In the genomic region with DNA sequence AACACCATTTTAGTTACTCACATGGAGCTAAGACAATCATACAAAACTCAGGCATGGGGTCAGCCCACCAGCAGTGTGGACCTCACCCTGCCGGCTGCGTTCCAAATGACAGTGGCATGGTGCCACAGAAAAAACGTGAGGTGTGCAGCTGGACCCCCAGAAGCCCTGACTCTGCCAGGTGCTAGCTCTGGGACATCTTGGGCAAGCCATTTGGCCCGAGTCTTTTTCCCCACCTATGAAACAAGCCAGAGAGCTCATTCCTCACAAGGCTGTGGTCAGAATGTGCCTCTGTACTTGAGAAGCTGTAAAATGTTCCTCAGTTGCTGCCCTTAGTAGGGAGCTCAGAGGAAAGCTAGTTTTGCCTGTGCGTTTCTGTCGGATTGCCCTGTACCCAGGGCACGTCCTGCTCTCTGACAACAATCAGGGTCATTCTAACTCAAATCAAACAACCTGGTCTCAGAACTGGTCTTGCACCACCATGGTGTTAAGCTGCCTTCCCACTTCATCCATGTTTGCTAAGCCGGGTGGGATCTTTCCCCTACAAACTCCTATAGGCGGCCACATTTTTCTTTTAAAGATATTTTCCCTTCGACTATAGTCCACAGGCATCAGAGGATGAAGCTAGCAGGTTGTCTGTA, we compare ENCODE assay signal across 12 cellular contexts. TPM values are rescaled to one million over a fixed set of nuclear protein-coding genes. Genes with fewer than 3 reads are reported as not detected.
DNase-seq lines count a peak whose midpoint lies in the region; ATAC-seq and TF ChIP-seq lines count a peak whose summit lies in the region.
"Had no signal": no experiment of that assay in that cellular context is flagged by ENCODE, and none has a peak within 500 bp of the region (broad histone marks: within the 10 kb centered on the region; RNA-seq: fewer than 3 reads in every experiment).

No MANE protein-coding gene starts in this region.

- H3K4me3 Mint-ChIP-seq in activated CD4-positive, alpha-beta T cell treated with anti-CD3 and anti-CD28 coated beads for 36 hours = no peak overlapping the region
- peak overlapping the region; percentile 34 to 83 (median 81) for H3K4me3 Mint-ChIP-seq in immature natural killer cell

- DNase-seq in activated CD4-positive, alpha-beta T cell treated with anti-CD3 and anti-CD28 coated beads for 36 hours = no peak
- no peak for DNase-seq in activated CD4-positive, alpha-beta T cell treated with anti-CD3 and anti-CD28 coated beads for 48 hours
- DNase-seq in SJCRH30 = no peak
- DNase-seq in immature natural killer cell = no peak
- DNase-seq in spleen = no peak
- no peak for DNase-seq in H4 (ENCODE audit: low spot score)
- no peak for DNase-seq in activated CD4-positive, CD25-positive, alpha-beta regulatory T cell (lab: John Stamatoyannopoulos, UW)
- DNase-seq: H7, NCI-H2029, SHP77 had no signal

- H3K9me3 ChIP-seq in SJCRH30 (replicated peaks) = no peaks in the 10 kb centered on the region
- no peaks in the 10 kb centered on the region for H3K9me3 ChIP-seq in spleen

- intact Hi-C loops in activated CD4-positive, alpha-beta T cell treated with anti-CD3 and anti-CD28 coated beads for 36 hours (cut with DNase I, micrococcal nuclease) = no loop called here
- intact Hi-C loops in spleen (cut with DNase I; ENCODE audit: low total_unique reads) = no loop called here

- 65 to 71% (median 69%) methylated on average over 9 to 10 of the region's 10 CpGs for WGBS in spleen, 5 donors

- H3K4me3 ChIP-seq in SJCRH30 (no peak overlapping the region), spleen (no peak overlapping the region)

- H3K4me1 Mint-ChIP-seq in activated CD4-positive, alpha-beta T cell treated with anti-CD3 and anti-CD28 coated beads for 36 hours = peaks cover 40% of the 10 kb centered on the region
- H3K4me1 Mint-ChIP-seq in immature natural killer cell = peaks cover 69 to 72% of the 10 kb centered on the region in 2 donors

- POLR2A ChIA-PET in activated CD4-positive, alpha-beta T cell treated with anti-CD3 and anti-CD28 coated beads for 36 hours (lab: Charles Lee) = no interaction called here

- CTCF ChIA-PET in activated CD4-positive, alpha-beta T cell treated with anti-CD3 and anti-CD28 coated beads for 36 hours (lab: Charles Lee) = interaction anchor here (0.9 to 2.7 kb wide), 4 partner anchors 8 to 91 kb away, joined by 3 to 9 read pairs (median 4); no protein-coding TSS in a partner anchor

- H3K27me3 ChIP-seq in SJCRH30 (no peaks in the 10 kb centered on the region), spleen (replicated peaks in 1 of 7) (no peaks in the 10 kb centered on the region)

- TF ChIP-seq POLR2A in spleen (IDR thresholded peaks at IDR 0.05) = no peak

- no peaks in the 10 kb centered on the region for H3K27me3 Mint-ChIP-seq in activated CD4-positive, alpha-beta T cell treated with anti-CD3 and anti-CD28 coated beads for 36 hours
- peaks cover 0 to under 1% (median 0%) of the 10 kb centered on the region in 3 donors for H3K27me3 Mint-ChIP-seq in immature natural killer cell (ENCODE audit: low read depth in 3 of 3)

- peak overlapping the region; percentile 39 for H3K27ac Mint-ChIP-seq in activated CD4-positive, alpha-beta T cell treated with anti-CD3 and anti-CD28 coated beads for 36 hours
- H3K27ac Mint-ChIP-seq in immature natural killer cell = peak overlapping the region; percentile 61 to 97 (median 92)

- ATAC-seq in activated CD4-positive, alpha-beta T cell treated with anti-CD3 and anti-CD28 coated beads for 36 hours = no peak
- ATAC-seq in HG02610 (IDR thresholded peaks at IDR 0.05; ENCODE audit: unreplicated experiment) = no peak

- H3K9me3 Mint-ChIP-seq in activated CD4-positive, alpha-beta T cell treated with anti-CD3 and anti-CD28 coated beads for 36 hours (ENCODE audit: low read depth) = no peaks in the 10 kb centered on the region
- no peaks in the 10 kb centered on the region for H3K9me3 Mint-ChIP-seq in immature natural killer cell

- no peaks in the 10 kb centered on the region for H3K36me3 Mint-ChIP-seq in activated CD4-positive, alpha-beta T cell treated with anti-CD3 and anti-CD28 coated beads for 36 hours (ENCODE audit: low read depth)
- H3K36me3 Mint-ChIP-seq in immature natural killer cell = peaks cover 0 to 4% (median 0%) of the 10 kb centered on the region in 3 donors

- H3K36me3 ChIP-seq in SJCRH30 (no peaks in the 10 kb centered on the region), spleen (no peaks in the 10 kb centered on the region)

- TF ChIP-seq CTCF in spleen (IDR thresholded peaks at IDR 0.05 in 8 of 11, conservative IDR thresholded peaks at IDR 0.05 in 3 of 11) = no peak

- peaks cover 48% of the 10 kb centered on the region for H3K4me1 ChIP-seq in SJCRH30
- peaks cover 32 to 59% (median 50%) of the 10 kb centered on the region in 6 donors for H3K4me1 ChIP-seq in spleen

- H3K27ac ChIP-seq in SJCRH30 = peak overlapping the region; percentile 97
- peak overlapping the region in 7 of 8 donors; percentile 4 to 64 (median 55) for H3K27ac ChIP-seq in spleen

RNA-seq across cellular contexts. Expression of gene LIPC, which starts 44.9 kb away (rescaled TPM):
- under 1 TPM; 0.30 to 0.50 TPM for total RNA-seq in activated CD4-positive, alpha-beta T cell treated with anti-CD3 and anti-CD28 coated beads for 36 hours
- total RNA-seq in SJCRH30 (2014; rRNA removed; shearing (Covaris generic)) = 0.35 and 1.2 TPM in 2 replicates
- polyA plus RNA-seq in immature natural killer cell (1 to 10 TPM; 2.4 to 6.8 (median 2.8) TPM), spleen (under 1 TPM; 0.47 to 0.70 (median 0.48) TPM)
- total RNA-seq in spleen = 1 to 10 TPM in 6 of 7 donors, under 1 TPM in 1; 0.60 to 2.5 (median 1.2) TPM
- 0.43 and 1.6 TPM in 2 replicates for total RNA-seq in H4 (2014; rRNA removed; shearing (Covaris generic))
- total RNA-seq: H7 had no signal
- polyA plus RNA-seq: keratinocyte had no signal
